Comparison of ENCODE assay signal across 26 cellular contexts in the genomic region with DNA sequence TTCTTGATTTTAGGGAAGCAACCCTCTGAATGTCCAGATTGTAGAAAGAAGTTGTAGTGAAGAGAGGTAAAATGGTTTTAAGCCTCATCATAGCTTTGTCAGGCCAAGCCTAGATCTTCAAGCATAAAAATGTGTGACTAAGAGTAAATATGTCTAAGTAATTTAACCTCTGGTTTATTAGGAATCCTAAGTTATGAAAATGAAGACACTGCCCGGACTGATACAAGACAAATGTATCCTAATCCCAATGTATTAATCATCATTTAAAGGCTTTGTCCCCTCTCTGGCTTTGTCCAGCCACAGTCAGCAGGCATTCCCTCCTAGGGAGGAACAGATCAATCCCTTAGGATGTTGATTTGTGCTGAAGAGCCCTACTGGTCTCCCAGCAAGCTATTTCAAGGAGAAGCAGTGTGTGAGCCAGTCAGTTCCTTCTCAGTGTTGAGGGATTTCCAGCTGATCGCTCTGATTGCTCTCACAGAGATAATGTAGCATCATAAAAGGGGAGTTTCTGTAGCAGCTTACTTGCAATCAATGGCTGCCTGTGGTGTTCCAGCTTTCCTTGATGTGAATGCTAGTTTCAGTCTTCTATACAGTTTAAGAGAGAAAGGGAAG.
DNase-seq lines count a peak whose midpoint lies in the region; ATAC-seq and TF ChIP-seq lines count a peak whose summit lies in the region.
"Had no signal": no experiment of that assay in that cellular context is flagged by ENCODE, and none has a peak within 500 bp of the region (broad histone marks: within the 10 kb centered on the region; RNA-seq: fewer than 3 reads in every experiment).

No MANE protein-coding gene starts in this region.

- peaks cover 14% of the 10 kb centered on the region for H3K9me3 Mint-ChIP-seq in WTC11

- no peaks in the 10 kb centered on the region for H3K36me3 ChIP-seq in HEK293 (ENCODE audit: control insufficient read depth in 2 of 2, insufficient read depth in 1 of 2, low read length in 2 of 2)
- H3K36me3 ChIP-seq: HAP-1, MG63, suprapubic skin, WERI-Rb-1 had no signal

- no peaks in the 10 kb centered on the region for H3K4me1 ChIP-seq in HEK293 (ENCODE audit: control insufficient read depth, insufficient read depth, low read length)
- H3K4me1 ChIP-seq: HAP-1 had no signal

- CTCF ChIA-PET in HEK293 (lab: Yijun Ruan, JAX): no interaction called here
- CTCF ChIA-PET in WTC11 (lab: Charles Lee): no interaction called here

- H3K27ac Mint-ChIP-seq in WTC11: no peak overlapping the region
- H3K27ac Mint-ChIP-seq: activated T-helper 1 cell treated with anti-CD3 and anti-CD28 coated beads, Interleukin-12 subunit alpha, Interleukin-12 subunit beta, Interleukin-2, Interleukin-4 antibody, amounts not matched to agents 30 ng/mL and 10 ng/mL and 1 ng/mL, durations not matched to agents 14 hours and 24 hours and 36 hours had no signal

- no peaks in the 10 kb centered on the region for H3K36me3 Mint-ChIP-seq in WTC11
- H3K36me3 Mint-ChIP-seq: naive B cell; stimulated activated naive B cell treated with anti-CD40 and anti-IgM and Interleukin-4, amounts not matched to agents 10 μg/mL and 1 μg/mL and 100 μg/mL, for 72 hours had no signal

- H3K4me3 ChIP-seq in HEK293 (ENCODE audit: low read depth, low read length): no peak overlapping the region
- H3K4me3 ChIP-seq: HAP-1, MG63, suprapubic skin had no signal

- no peaks in the 10 kb centered on the region for H3K9me3 ChIP-seq in HEK293 (ENCODE audit: control insufficient read depth, insufficient read depth, low read depth, low read length)
- H3K9me3 ChIP-seq: suprapubic skin had no signal

- peaks cover 18% of the 10 kb centered on the region for H3K4me1 Mint-ChIP-seq in WTC11
- H3K4me1 Mint-ChIP-seq: stimulated activated naive B cell treated with anti-CD40 and anti-IgM and Interleukin-4, amounts not matched to agents 10 μg/mL and 1 μg/mL and 100 μg/mL, for 72 hours had no signal

- H3K27me3 Mint-ChIP-seq in WTC11 (ENCODE audit: low read depth): peaks cover 37% of the 10 kb centered on the region
- H3K27me3 Mint-ChIP-seq: stimulated activated naive B cell treated with anti-CD40 and anti-IgM and Interleukin-4, amounts not matched to agents 10 μg/mL and 1 μg/mL and 100 μg/mL, for 72 hours had no signal

- DNase-seq in EH (ENCODE audit: low read depth): peak; percentile 71
- no peak for DNase-seq in WTC11 (ENCODE audit: low spot score)
- peak; percentile 25 for DNase-seq in iPS-NIHi7 (ENCODE audit: extremely low spot score)
- no peak for DNase-seq in NCI-H2081 treated with DMSO at 0.1 percent for 48 hours (lab: John Stamatoyannopoulos, UW)
- DNase-seq in activated CD4-positive, alpha-beta T cell treated with anti-CD3 and anti-CD28 coated beads for 48 hours: no peak
- DNase-seq in SW480 (ENCODE audit: low spot score): no peak
- no peak for DNase-seq in activated CD4-positive, alpha-beta T cell treated with anti-CD3 and anti-CD28 coated beads for 4 hours
- DNase-seq: activated naive CD4-positive, alpha-beta T cell treated with anti-CD3 and anti-CD28 coated beads, Interleukin-2, amount 50 U/mL, for 16 hours; anterior cingulate cortex; dermis blood vessel endothelial cell; DMS53; glutamatergic neuron; mesenchymal stem cell; MG63; naive B cell; NCI-H1436; NCI-H526 treated with DMSO at 0.1 percent for 48 hours; OCI-M1; Right ventricle myocardium superior; stimulated activated CD4-positive, alpha-beta T cell treated with anti-CD3 and anti-CD28 coated beads, Interleukin-4, amount 100 ng/mL, for 24 hours; stimulated activated naive B cell treated with anti-CD40 and anti-IgM and Interleukin-4, amounts not matched to agents 10 μg/mL and 1 μg/mL and 100 μg/mL, for 72 hours; WERI-Rb-1 had no signal

- no peak for TF ChIP-seq CTCF in HEK293 (tag by site-specific recombination; IDR thresholded peaks at IDR 0.05)
- TF ChIP-seq CTCF in WTC11 (IDR thresholded peaks at IDR 0.05): no peak

- no peak overlapping the region for H3K27ac ChIP-seq in HEK293 (ENCODE audit: extremely low read depth, low read depth, low read length)
- H3K27ac ChIP-seq: suprapubic skin, WERI-Rb-1 had no signal

- ATAC-seq in WTC11: peak; percentile 96
- ATAC-seq: stimulated activated naive B cell treated with anti-CD40 and anti-IgM and Interleukin-4, amounts not matched to agents 10 μg/mL and 1 μg/mL and 100 μg/mL, for 72 hours had no signal

- POLR2A ChIA-PET in HEK293 (lab: Yijun Ruan, JAX) (no interaction called here), WTC11 (lab: Charles Lee) (no interaction called here)

- H3K4me3 Mint-ChIP-seq in WTC11: no peak overlapping the region
- H3K4me3 Mint-ChIP-seq: activated T-helper 1 cell treated with anti-CD3 and anti-CD28 coated beads, Interleukin-12 subunit alpha, Interleukin-12 subunit beta, Interleukin-2, Interleukin-4 antibody, amounts not matched to agents 30 ng/mL and 10 ng/mL and 1 ng/mL, durations not matched to agents 14 hours and 24 hours and 36 hours; naive B cell; stimulated activated naive B cell treated with anti-CD40 and anti-IgM and Interleukin-4, amounts not matched to agents 10 μg/mL and 1 μg/mL and 100 μg/mL, for 72 hours had no signal

TF ChIP-seq in HEK293, 187 proteins besides CTCF, POLR2A, EP300 and RAD21:
- TF ChIP-seq ZIC2 (tag by site-specific recombination; IDR thresholded peaks at IDR 0.05) (peak; percentile 50), ZNF350 (tag by site-specific recombination; IDR thresholded peaks at IDR 0.05) (no peak)

TF ChIP-seq in WTC11, 78 proteins besides CTCF, POLR2A, EP300 and RAD21:
- TF ChIP-seq SP1 (CRISPR knock-in tag; conservative IDR thresholded peaks at IDR 0.05): no peak
- TF ChIP-seq, protein P1, sequence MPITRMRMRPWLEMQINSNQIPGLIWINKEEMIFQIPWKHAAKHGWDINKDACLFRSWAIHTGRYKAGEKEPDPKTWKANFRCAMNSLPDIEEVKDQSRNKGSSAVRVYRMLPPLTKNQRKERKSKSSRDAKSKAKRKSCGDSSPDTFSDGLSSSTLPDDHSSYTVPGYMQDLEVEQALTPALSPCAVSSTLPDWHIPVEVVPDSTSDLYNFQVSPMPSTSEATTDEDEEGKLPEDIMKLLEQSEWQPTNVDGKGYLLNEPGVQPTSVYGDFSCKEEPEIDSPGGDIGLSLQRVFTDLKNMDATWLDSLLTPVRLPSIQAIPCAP (CRISPR knock-in tag; IDR thresholded peaks at IDR 0.05): no peak
- TF ChIP-seq EMX1 (CRISPR knock-in tag; IDR thresholded peaks at IDR 0.05): no peak
- peak; percentile 67 for TF ChIP-seq ZNF423 (CRISPR knock-in tag; IDR thresholded peaks at IDR 0.05)
- no peak for TF ChIP-seq ZNF219 (CRISPR knock-in tag; IDR thresholded peaks at IDR 0.05; ENCODE audit: borderline replicate concordance)

Comparison
In these comparisons a context has a peak if more than half of its experiments do, and no peak if none do; other contexts are left out.
1. DNase-seq: peak in EH (single experiment) and iPS-NIHi7 (single experiment); none in WTC11 (single experiment), NCI-H2081 treated with DMSO at 0.1 percent for 48 hours (single experiment), activated CD4-positive, alpha-beta T cell treated with anti-CD3 and anti-CD28 coated beads for 48 hours (single experiment), SW480 (single experiment) and activated CD4-positive, alpha-beta T cell treated with anti-CD3 and anti-CD28 coated beads for 4 hours (0 of 2).